1 cellular context compared by ENCODE assay signal in the genomic region with DNA sequence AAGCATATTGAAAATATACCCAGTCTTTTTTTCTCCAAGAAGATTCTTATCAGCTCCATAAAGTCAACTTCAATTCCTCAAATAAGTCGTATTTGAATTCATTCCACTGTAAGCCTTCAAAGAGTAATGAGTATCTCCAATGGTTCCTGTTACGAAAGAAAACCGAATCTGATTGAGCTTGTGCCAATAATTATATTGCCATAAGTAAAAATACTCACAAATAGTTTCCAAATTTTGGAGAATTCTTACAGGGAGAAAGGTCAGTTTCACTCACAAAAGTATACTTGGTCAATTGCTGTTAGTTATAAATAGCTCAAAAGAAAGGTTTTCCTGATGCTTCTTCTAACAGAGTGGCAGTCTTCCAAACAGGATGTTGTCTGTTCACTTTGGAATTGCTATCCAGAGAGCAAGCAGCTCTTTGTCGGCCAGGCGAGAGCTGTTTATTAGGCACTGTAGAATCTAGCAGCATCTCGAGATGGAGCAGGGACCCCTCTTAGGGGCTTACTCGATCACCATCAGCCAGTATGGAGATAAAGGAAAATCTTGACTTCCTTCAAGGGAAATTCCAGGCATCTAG.
TF ChIP-seq lines count a peak whose summit lies in the region.

No MANE protein-coding gene starts in this region.

TF ChIP-seq in A549, 52 proteins besides CTCF, POLR2A, EP300 and RAD21:
- TF ChIP-seq, protein P1, sequence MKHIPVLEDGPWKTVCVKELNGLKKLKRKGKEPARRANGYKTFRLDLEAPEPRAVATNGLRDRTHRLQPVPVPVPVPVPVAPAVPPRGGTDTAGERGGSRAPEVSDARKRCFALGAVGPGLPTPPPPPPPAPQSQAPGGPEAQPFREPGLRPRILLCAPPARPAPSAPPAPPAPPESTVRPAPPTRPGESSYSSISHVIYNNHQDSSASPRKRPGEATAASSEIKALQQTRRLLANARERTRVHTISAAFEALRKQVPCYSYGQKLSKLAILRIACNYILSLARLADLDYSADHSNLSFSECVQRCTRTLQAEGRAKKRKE (CRISPR knock-in tag; IDR thresholded peaks at IDR 0.05; ENCODE audit: low read depth), result no peak
- TF ChIP-seq, protein P2, sequence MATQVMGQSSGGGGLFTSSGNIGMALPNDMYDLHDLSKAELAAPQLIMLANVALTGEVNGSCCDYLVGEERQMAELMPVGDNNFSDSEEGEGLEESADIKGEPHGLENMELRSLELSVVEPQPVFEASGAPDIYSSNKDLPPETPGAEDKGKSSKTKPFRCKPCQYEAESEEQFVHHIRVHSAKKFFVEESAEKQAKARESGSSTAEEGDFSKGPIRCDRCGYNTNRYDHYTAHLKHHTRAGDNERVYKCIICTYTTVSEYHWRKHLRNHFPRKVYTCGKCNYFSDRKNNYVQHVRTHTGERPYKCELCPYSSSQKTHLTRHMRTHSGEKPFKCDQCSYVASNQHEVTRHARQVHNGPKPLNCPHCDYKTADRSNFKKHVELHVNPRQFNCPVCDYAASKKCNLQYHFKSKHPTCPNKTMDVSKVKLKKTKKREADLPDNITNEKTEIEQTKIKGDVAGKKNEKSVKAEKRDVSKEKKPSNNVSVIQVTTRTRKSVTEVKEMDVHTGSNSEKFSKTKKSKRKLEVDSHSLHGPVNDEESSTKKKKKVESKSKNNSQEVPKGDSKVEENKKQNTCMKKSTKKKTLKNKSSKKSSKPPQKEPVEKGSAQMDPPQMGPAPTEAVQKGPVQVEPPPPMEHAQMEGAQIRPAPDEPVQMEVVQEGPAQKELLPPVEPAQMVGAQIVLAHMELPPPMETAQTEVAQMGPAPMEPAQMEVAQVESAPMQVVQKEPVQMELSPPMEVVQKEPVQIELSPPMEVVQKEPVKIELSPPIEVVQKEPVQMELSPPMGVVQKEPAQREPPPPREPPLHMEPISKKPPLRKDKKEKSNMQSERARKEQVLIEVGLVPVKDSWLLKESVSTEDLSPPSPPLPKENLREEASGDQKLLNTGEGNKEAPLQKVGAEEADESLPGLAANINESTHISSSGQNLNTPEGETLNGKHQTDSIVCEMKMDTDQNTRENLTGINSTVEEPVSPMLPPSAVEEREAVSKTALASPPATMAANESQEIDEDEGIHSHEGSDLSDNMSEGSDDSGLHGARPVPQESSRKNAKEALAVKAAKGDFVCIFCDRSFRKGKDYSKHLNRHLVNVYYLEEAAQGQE (IDR thresholded peaks at IDR 0.05), result no peak
- no peak for TF ChIP-seq ZSCAN20 (CRISPR knock-in tag; IDR thresholded peaks at IDR 0.05)
- no peak for TF ChIP-seq MAFK (IDR thresholded peaks at IDR 0.05; ENCODE audit: partially characterized antibody)
- TF ChIP-seq, protein P3, sequence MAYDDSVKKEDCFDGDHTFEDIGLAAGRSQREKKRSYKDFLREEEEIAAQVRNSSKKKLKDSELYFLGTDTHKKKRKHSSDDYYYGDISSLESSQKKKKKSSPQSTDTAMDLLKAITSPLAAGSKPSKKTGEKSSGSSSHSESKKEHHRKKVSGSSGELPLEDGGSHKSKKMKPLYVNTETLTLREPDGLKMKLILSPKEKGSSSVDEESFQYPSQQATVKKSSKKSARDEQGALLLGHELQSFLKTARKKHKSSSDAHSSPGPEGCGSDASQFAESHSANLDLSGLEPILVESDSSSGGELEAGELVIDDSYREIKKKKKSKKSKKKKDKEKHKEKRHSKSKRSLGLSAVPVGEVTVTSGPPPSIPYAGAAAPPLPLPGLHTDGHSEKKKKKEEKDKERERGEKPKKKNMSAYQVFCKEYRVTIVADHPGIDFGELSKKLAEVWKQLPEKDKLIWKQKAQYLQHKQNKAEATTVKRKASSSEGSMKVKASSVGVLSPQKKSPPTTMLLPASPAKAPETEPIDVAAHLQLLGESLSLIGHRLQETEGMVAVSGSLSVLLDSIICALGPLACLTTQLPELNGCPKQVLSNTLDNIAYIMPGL (CRISPR knock-in tag; IDR thresholded peaks at IDR 0.05; ENCODE audit: borderline replicate concordance), result no peak
- TF ChIP-seq ESRRA (IDR thresholded peaks at IDR 0.05; ENCODE audit: borderline replicate concordance, low read length), result no peak
- no peak for TF ChIP-seq SREBF2 (IDR thresholded peaks at IDR 0.05)
- TF ChIP-seq BHLHE40 (IDR thresholded peaks at IDR 0.05; ENCODE audit: low read depth, low read length), result no peak
- no peak for TF ChIP-seq RCOR1 (IDR thresholded peaks at IDR 0.05; ENCODE audit: low read depth, low read length)
- TF ChIP-seq, protein P4, sequence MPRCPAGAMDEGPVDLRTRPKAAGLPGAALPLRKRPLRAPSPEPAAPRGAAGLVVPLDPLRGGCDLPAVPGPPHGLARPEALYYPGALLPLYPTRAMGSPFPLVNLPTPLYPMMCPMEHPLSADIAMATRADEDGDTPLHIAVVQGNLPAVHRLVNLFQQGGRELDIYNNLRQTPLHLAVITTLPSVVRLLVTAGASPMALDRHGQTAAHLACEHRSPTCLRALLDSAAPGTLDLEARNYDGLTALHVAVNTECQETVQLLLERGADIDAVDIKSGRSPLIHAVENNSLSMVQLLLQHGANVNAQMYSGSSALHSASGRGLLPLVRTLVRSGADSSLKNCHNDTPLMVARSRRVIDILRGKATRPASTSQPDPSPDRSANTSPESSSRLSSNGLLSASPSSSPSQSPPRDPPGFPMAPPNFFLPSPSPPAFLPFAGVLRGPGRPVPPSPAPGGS (IDR thresholded peaks at IDR 0.05), result no peak
- TF ChIP-seq HOXB13 (CRISPR knock-in tag; IDR thresholded peaks at IDR 0.05; ENCODE audit: low read depth), result no peak
- TF ChIP-seq FOSB (CRISPR knock-in tag; IDR thresholded peaks at IDR 0.05), result no peak
- no peak for TF ChIP-seq EHF (CRISPR knock-in tag; IDR thresholded peaks at IDR 0.05)
- TF ChIP-seq CHD2 (IDR thresholded peaks at IDR 0.05; ENCODE audit: low read length, partially characterized antibody), result no peak
- no peak for TF ChIP-seq TFCP2L1 (CRISPR knock-in tag; IDR thresholded peaks at IDR 0.05)
